ENCODE assay signal across 5 cellular contexts in genomic region chr5:149398747-149399266, GRCh38. TPM values are rescaled to one million over a fixed set of nuclear protein-coding genes. Genes with fewer than 3 reads are reported as not detected.
"Had no signal": no experiment of that assay in that cellular context is flagged by ENCODE, and none has a peak within 500 bp of the region (broad histone marks: within the 10 kb centered on the region; RNA-seq: fewer than 3 reads in every experiment).

No MANE protein-coding gene starts in this region.

RNA-seq across cellular contexts. Expression of gene IL17B, which starts 19.7 kb away (rescaled TPM):
- total RNA-seq: HT-29, M059J, OCI-LY7, PC-3, SK-MEL-5 had no signal
